ENCODE assay signal across 8 cellular contexts in the genomic region with DNA sequence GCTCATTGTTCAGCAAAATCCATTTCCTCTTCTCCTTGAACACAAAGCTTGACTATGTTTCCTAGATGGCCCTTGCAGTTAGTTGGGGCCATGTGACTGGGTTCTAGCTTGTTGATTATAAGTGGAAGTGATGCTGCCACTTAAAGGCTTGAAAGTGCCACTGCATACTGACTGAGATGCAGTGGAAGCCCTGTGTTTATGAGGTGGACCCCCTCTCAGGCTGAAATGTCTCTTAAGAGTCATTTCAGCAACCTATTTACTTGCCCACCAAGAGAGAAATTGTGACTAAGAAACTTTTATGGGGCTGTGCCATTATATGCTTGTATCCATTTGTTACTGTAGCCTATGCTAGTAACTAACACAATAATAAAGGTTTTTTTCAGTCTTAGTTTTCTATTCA. TPM values are rescaled to one million over a fixed set of nuclear protein-coding genes. Genes with fewer than 3 reads are reported as not detected.
DNase-seq lines count a peak whose midpoint lies in the region; ATAC-seq and TF ChIP-seq lines count a peak whose summit lies in the region.

No MANE protein-coding gene starts in this region.

- DNase-seq in Right ventricle myocardium inferior (ENCODE audit: missing footprints) (no peak), cardiac septum (ENCODE audit: low spot score) (no peak), NCI-H82 treated with DMSO at 0.1 percent for 48 hours (lab: John Stamatoyannopoulos, UW; ENCODE audit: unreplicated experiment) (peak; percentile 19), epithelial cell of esophagus (ENCODE audit: low read depth) (peak; percentile 46), HuH-7.5 (ENCODE audit: low spot score) (no peak), activated gamma-delta T cell (lab: John Stamatoyannopoulos, UW) (no peak), NCI-H1048 (lab: John Stamatoyannopoulos, UW) (no peak)

- no peaks in the 10 kb centered on the region for H3K4me1 Mint-ChIP-seq in nephron

- peak; percentile 59 for TF ChIP-seq CTCF in epithelial cell of esophagus (IDR thresholded peaks at IDR 0.05; ENCODE audit: insufficient read depth, low read depth, low read length, missing control alignments)
- TF ChIP-seq CTCF in nephron (IDR thresholded peaks at IDR 0.05; ENCODE audit: unreplicated experiment in 3 of 3) = peak in 2 of 3 experiments; percentile 9 to 13

- ATAC-seq in Right ventricle myocardium inferior = peak; percentile 62

- H3K4me3 Mint-ChIP-seq in nephron = no peak overlapping the region

- H3K9me3 Mint-ChIP-seq in nephron = peaks cover 8% of the 10 kb centered on the region

- intact Hi-C loops in Right ventricle myocardium inferior (cut with DNase I) = no loop called here
- intact Hi-C loops in cardiac septum (cut with DNase I) = no loop called here

- no peaks in the 10 kb centered on the region for H3K36me3 Mint-ChIP-seq in nephron (ENCODE audit: low read depth)

- H3K27me3 Mint-ChIP-seq in nephron (ENCODE audit: low read depth) = no peaks in the 10 kb centered on the region

- no peak overlapping the region for H3K4me3 ChIP-seq in epithelial cell of esophagus (ENCODE audit: low read length)

- no peak overlapping the region for H3K27ac Mint-ChIP-seq in nephron

RNA-seq across cellular contexts. Expression of a gene that starts 8.4 kb away (rescaled TPM):
- 134 TPM for total RNA-seq in Right ventricle myocardium inferior
- total RNA-seq in cardiac septum = 180 TPM

Comparison
In these comparisons a context has a peak if more than half of its experiments do, and no peak if none do; other contexts are left out.
1. DNase-seq: peak in NCI-H82 treated with DMSO at 0.1 percent for 48 hours (single experiment) and epithelial cell of esophagus (single experiment); none in Right ventricle myocardium inferior (single experiment), cardiac septum (single experiment), HuH-7.5 (single experiment), activated gamma-delta T cell (single experiment) and NCI-H1048 (single experiment).